ENCODE assay signal across 20 cellular contexts in the genomic region with DNA sequence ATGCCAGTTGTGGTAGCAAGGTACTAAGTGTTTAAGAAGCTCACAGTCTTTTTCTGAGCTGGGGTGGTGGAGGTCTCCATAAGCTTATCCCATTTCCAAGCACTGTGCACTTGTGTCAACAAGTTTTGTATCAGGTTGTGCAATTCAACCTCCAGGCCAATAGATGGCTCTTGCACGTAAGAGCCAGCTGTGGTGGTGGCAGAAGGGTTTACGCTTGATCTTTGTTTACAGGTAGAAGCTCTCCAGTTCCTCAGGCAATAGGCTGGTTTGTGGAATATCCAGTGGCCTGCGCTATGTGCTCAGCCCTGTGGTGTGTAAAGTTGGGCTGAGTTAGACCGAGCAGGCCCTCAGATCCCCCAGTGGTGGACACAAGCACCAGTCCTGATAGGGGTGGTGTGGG.
DNase-seq lines count a peak whose midpoint lies in the region; ATAC-seq and TF ChIP-seq lines count a peak whose summit lies in the region.
"Had no signal": no experiment of that assay in that cellular context is flagged by ENCODE, and none has a peak within 500 bp of the region (broad histone marks: within the 10 kb centered on the region; RNA-seq: fewer than 3 reads in every experiment).

No MANE protein-coding gene starts in this region.

- H2BK120ac ChIP-seq in IMR-90 (ENCODE audit: low read depth, low read length), result no peak overlapping the region

- no peak overlapping the region for H3K23ac ChIP-seq in IMR-90 (ENCODE audit: low read depth, low read length)

- 73% methylated on average over 3 of the region's 4 CpGs; no CpG with 5 or more reads in 1 of the 2 experiments for WGBS in IMR-90 (ENCODE audit: extremely low coverage in 2 of 2, insufficient read length in 1 of 2), 2 experiments

- no peaks in the 10 kb centered on the region for H3K9me1 ChIP-seq in IMR-90 (ENCODE audit: insufficient read depth, low read length)

- H4K5ac ChIP-seq in IMR-90 (ENCODE audit: low read depth, low read length), result no peak overlapping the region

- dilution Hi-C loops in IMR-90 (cut with HindIII; ENCODE audit: low sequenced_read_pairs, unreplicated experiment), result no loop called here

- peak overlapping the region; percentile 42 for H2AK9ac ChIP-seq in IMR-90 (replicated peaks; ENCODE audit: low read depth, low read length, poor library complexity)

- no peaks in the 10 kb centered on the region for H3K4me1 ChIP-seq in IMR-90 (ENCODE audit: control insufficient read depth, insufficient read depth, low read length)
- H3K4me1 ChIP-seq: SJSA1 had no signal

- no peak overlapping the region for H3K4ac ChIP-seq in IMR-90 (ENCODE audit: low read depth, low read length)

- no peak overlapping the region for H2BK15ac ChIP-seq in IMR-90 (ENCODE audit: low read depth, low read length)

- no peak overlapping the region for H2AFZ ChIP-seq in IMR-90 (replicated peaks; ENCODE audit: low read length, poor library complexity)

- no peak overlapping the region for H3K4me3 ChIP-seq in IMR-90 (ENCODE audit: insufficient read depth, low read depth, low read length)
- H3K4me3 ChIP-seq: GM12878, K562, SJSA1 had no signal

- DNase-seq in NCI-H82 (lab: John Stamatoyannopoulos, UW) (peak; percentile 8), NCI-H82 treated with DMSO at 0.1 percent for 48 hours (lab: John Stamatoyannopoulos, UW; ENCODE audit: unreplicated experiment) (no peak), IMR-90 (no peak), OCI-M1 (lab: John Stamatoyannopoulos, UW) (peak; percentile 6), erythroblast (lab: John Stamatoyannopoulos, UW) (no peak), NCI-H1930 (lab: John Stamatoyannopoulos, UW) (no peak), NK-92 (lab: John Stamatoyannopoulos, UW; ENCODE audit: unreplicated experiment) (no peak)
- DNase-seq: 8988T; C1 segment of cervical spinal cord; CD8-positive, alpha-beta memory T cell; GOT3; NCI-H1417; NCI-H1694 treated with DMSO at 0.1 percent for 48 hours; NCI-H446 treated with DMSO at 0.1 percent for 48 hours; T-helper 9 cell had no signal

- no peak overlapping the region for H3K27ac ChIP-seq in IMR-90 (ENCODE audit: insufficient read depth, low read length)
- H3K27ac ChIP-seq: SJSA1 had no signal

- H3K18ac ChIP-seq in IMR-90 (ENCODE audit: low read depth, low read length), result no peak overlapping the region

- in situ Hi-C loops in IMR-90 (cut with MboI; ENCODE audit: low sequenced_read_pairs), result no loop called here

- H3K4me2 ChIP-seq in IMR-90 (ENCODE audit: low read depth, low read length), result no peak overlapping the region

- no peak for TF ChIP-seq CTCF in IMR-90 (conservative IDR thresholded peaks at IDR 0.05; ENCODE audit: low read depth, low read length)

- H4K91ac ChIP-seq in IMR-90 (ENCODE audit: insufficient read depth, low read depth, low read length), result no peak overlapping the region

- no peak overlapping the region for H3K56ac ChIP-seq in IMR-90 (ENCODE audit: extremely low read depth, insufficient read depth, low read length)

- no peaks in the 10 kb centered on the region for H3K27me3 ChIP-seq in IMR-90 (ENCODE audit: control insufficient read depth, insufficient read depth, low read length)
- H3K27me3 ChIP-seq: SJSA1 had no signal

- peaks cover 4% of the 10 kb centered on the region; the same call in 1 of the 2 replicates for H3K9me3 ChIP-seq in IMR-90 (ENCODE audit: control insufficient read depth, insufficient read depth, low read length)

- no peak overlapping the region for H2BK20ac ChIP-seq in IMR-90 (ENCODE audit: low read depth, low read length)

- no peaks in the 10 kb centered on the region for H3K79me1 ChIP-seq in IMR-90 (ENCODE audit: low read depth in 1 of 2, low read length in 2 of 2)

- TF ChIP-seq RAD21 in IMR-90 (IDR thresholded peaks at IDR 0.05; ENCODE audit: low read length), result no peak

- H2BK5ac ChIP-seq in IMR-90 (ENCODE audit: low read depth, low read length, poor library complexity, severe bottlenecking), result no peak overlapping the region

- no TSS peak for BruUV-seq in IMR-90 (replicated peaks; lab: Mats Ljungman, UMichigan)

- H3K9ac ChIP-seq in IMR-90 (ENCODE audit: low read depth, low read length), result no peak overlapping the region

- CTCF ChIA-PET in IMR-90 (lab: Yijun Ruan, JAX), result no interaction called here

- no peak for TF ChIP-seq POLR2A in IMR-90 (IDR thresholded peaks at IDR 0.05; ENCODE audit: low read depth, low read length)
- no peak for TF ChIP-seq POLR2A in erythroblast (IDR thresholded peaks at IDR 0.05; ENCODE audit: low read length)

- H3K14ac ChIP-seq in IMR-90 (replicated peaks; ENCODE audit: low read depth, low read length), result no peak overlapping the region

- intact Hi-C loops in IMR-90 (cut with micrococcal nuclease), result no loop called here

- no peaks in the 10 kb centered on the region for H4K20me1 ChIP-seq in IMR-90 (ENCODE audit: insufficient read depth, low read length)

- H2AK5ac ChIP-seq in IMR-90 (ENCODE audit: low read depth, low read length), result no peak overlapping the region

- POLR2A ChIA-PET in IMR-90 (lab: Charles Lee; ENCODE audit: unreplicated experiment), result no interaction called here

- ATAC-seq in IMR-90 (ENCODE audit: low read depth), result no peak
- ATAC-seq in GM21528 (IDR thresholded peaks at IDR 0.05; ENCODE audit: low FRiP score, unreplicated experiment), result no peak
- ATAC-seq: GM12878, K562, Right ventricle myocardium inferior had no signal

- no peaks in the 10 kb centered on the region for H3K36me3 ChIP-seq in IMR-90 (ENCODE audit: control insufficient read depth, insufficient read depth, low read length)
- H3K36me3 ChIP-seq: SJSA1 had no signal

- H4K8ac ChIP-seq in IMR-90 (ENCODE audit: low read depth in 2 of 2, low read length in 2 of 2), result no peak overlapping the region

TF ChIP-seq in IMR-90, 13 proteins besides CTCF, POLR2A, EP300 and RAD21:
- TF ChIP-seq RFX5 (IDR thresholded peaks at IDR 0.05; ENCODE audit: low read depth, low read length) (no peak), SMC3 (IDR thresholded peaks at IDR 0.05; ENCODE audit: low read depth, low read length) (no peak), FOS (IDR thresholded peaks at IDR 0.05; ENCODE audit: low read depth, low read length) (no peak), RCOR1 (IDR thresholded peaks at IDR 0.05; ENCODE audit: insufficient replicate concordance, low read length) (no peak), CEBPB (IDR thresholded peaks at IDR 0.05; ENCODE audit: low read depth, low read length) (no peak), MXI1 (IDR thresholded peaks at IDR 0.05; ENCODE audit: borderline replicate concordance, low read depth, low read length) (no peak), BHLHE40 (IDR thresholded peaks at IDR 0.05; ENCODE audit: low read depth, low read length) (no peak), MAFK (IDR thresholded peaks at IDR 0.05; ENCODE audit: low read depth, low read length) (no peak), NFE2L2 (IDR thresholded peaks at IDR 0.05; ENCODE audit: low read depth, low read length) (no peak), MAZ (IDR thresholded peaks at IDR 0.05; ENCODE audit: borderline replicate concordance, low read depth, low read length) (no peak), CHD1 (IDR thresholded peaks at IDR 0.05; ENCODE audit: low read depth, low read length) (no peak)
- TF ChIP-seq, protein P1, sequence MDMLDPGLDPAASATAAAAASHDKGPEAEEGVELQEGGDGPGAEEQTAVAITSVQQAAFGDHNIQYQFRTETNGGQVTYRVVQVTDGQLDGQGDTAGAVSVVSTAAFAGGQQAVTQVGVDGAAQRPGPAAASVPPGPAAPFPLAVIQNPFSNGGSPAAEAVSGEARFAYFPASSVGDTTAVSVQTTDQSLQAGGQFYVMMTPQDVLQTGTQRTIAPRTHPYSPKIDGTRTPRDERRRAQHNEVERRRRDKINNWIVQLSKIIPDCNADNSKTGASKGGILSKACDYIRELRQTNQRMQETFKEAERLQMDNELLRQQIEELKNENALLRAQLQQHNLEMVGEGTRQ (IDR thresholded peaks at IDR 0.05; ENCODE audit: low read depth, low read length), result no peak
- TF ChIP-seq, protein P2, sequence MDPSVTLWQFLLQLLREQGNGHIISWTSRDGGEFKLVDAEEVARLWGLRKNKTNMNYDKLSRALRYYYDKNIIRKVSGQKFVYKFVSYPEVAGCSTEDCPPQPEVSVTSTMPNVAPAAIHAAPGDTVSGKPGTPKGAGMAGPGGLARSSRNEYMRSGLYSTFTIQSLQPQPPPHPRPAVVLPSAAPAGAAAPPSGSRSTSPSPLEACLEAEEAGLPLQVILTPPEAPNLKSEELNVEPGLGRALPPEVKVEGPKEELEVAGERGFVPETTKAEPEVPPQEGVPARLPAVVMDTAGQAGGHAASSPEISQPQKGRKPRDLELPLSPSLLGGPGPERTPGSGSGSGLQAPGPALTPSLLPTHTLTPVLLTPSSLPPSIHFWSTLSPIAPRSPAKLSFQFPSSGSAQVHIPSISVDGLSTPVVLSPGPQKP (IDR thresholded peaks at IDR 0.05; ENCODE audit: borderline replicate concordance, low read depth, low read length), result no peak

Comparison
In these comparisons a context has a peak if more than half of its experiments do, and no peak if none do; other contexts are left out.
1. DNase-seq: peak in NCI-H82 (single experiment) and OCI-M1 (single experiment); none in NCI-H82 treated with DMSO at 0.1 percent for 48 hours (single experiment), IMR-90 (single experiment), erythroblast (0 of 2), NCI-H1930 (0 of 2) and NK-92 (single experiment).